1 cellular context compared by ENCODE assay signal in genomic region chr21:14308234-14308633, GRCh38.
TF ChIP-seq lines count a peak whose summit lies in the region.

No MANE protein-coding gene starts in this region.

TF ChIP-seq in GM23338, 12 proteins besides CTCF, POLR2A, EP300 and RAD21 (continued from another document):
- no peak for TF ChIP-seq ZNF462 (CRISPR knock-in tag; IDR thresholded peaks at IDR 0.05)
- no peak for TF ChIP-seq STAT1 (IDR thresholded peaks at IDR 0.05; ENCODE audit: unreplicated experiment)
